Comparison of ENCODE assay signal across 18 cellular contexts in the genomic region with DNA sequence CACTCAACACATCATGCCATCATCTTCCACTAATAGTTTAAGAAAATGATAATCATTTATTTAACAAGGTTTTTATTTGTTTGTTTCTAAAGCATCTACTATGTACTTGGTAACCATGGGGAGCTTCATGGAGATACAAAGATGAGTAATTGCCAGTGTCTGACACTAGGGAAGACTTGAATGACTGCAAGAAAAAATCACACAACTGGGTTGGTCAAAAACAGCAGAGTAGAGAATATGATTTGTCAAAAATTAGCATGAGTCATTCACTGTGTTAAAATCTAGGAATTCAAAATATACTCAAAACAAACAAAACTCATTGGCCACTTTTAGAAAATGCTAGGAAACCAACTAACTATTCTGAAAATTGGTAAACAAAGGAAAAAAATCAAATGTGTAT. TPM values are rescaled to one million over a fixed set of nuclear protein-coding genes. Genes with fewer than 3 reads are reported as not detected.
DNase-seq lines count a peak whose midpoint lies in the region; ATAC-seq and TF ChIP-seq lines count a peak whose summit lies in the region.
"Had no signal": no experiment of that assay in that cellular context is flagged by ENCODE, and none has a peak within 500 bp of the region (broad histone marks: within the 10 kb centered on the region; RNA-seq: fewer than 3 reads in every experiment).

No MANE protein-coding gene starts in this region.

- CTCF ChIA-PET in RWPE1 (lab: Yijun Ruan, JAX), result interaction anchor here (0.6 kb wide), 3 partner anchors 17 to 1531 kb away, joined by 3 to 7 read pairs (median 4); no protein-coding TSS in a partner anchor
- CTCF ChIA-PET in CD8-positive, alpha-beta T cell (lab: Charles Lee), result interaction anchor here (1.2 to 1.4 kb wide), 2 partner anchors 13 to 30 kb away, joined by 3 read pairs; no protein-coding TSS in a partner anchor

- no peak for TF ChIP-seq CTCF in RWPE1 (conservative IDR thresholded peaks at IDR 0.05; ENCODE audit: low read depth)
- no peak for TF ChIP-seq CTCF in CD8-positive, alpha-beta T cell (IDR thresholded peaks at IDR 0.05)
- no peak for TF ChIP-seq CTCF in lower lobe of right lung (IDR thresholded peaks at IDR 0.05)

- no peaks in the 10 kb centered on the region for H3K9me3 Mint-ChIP-seq in CD8-positive, alpha-beta T cell
- H3K9me3 Mint-ChIP-seq: activated B cell treated with CpG ODN at 0.5 μM for 24 hours had no signal

- H3K4me1 ChIP-seq in CD8-positive, alpha-beta T cell (ENCODE audit: insufficient read depth, low read length), result peaks cover 4% of the 10 kb centered on the region
- H3K4me1 ChIP-seq in lower lobe of right lung, result no peaks in the 10 kb centered on the region

- H3K4me3 ChIP-seq in CD8-positive, alpha-beta T cell (ENCODE audit: low read depth, low read length), result no peak overlapping the region
- no peak overlapping the region for H3K4me3 ChIP-seq in lower lobe of right lung
- H3K4me3 ChIP-seq: GM12878, lung, thoracic aorta had no signal

- no peaks in the 10 kb centered on the region for H3K36me3 Mint-ChIP-seq in CD8-positive, alpha-beta T cell
- H3K36me3 Mint-ChIP-seq: CD14-positive monocyte had no signal

- H3K4me3 Mint-ChIP-seq in CD8-positive, alpha-beta T cell, result no peak overlapping the region
- H3K4me3 Mint-ChIP-seq: activated B cell treated with CpG ODN at 0.5 μM for 24 hours, CD14-positive monocyte, neural crest cell had no signal

- no peaks in the 10 kb centered on the region for H3K36me3 ChIP-seq in CD8-positive, alpha-beta T cell (ENCODE audit: insufficient read depth, low read length)
- no peaks in the 10 kb centered on the region for H3K36me3 ChIP-seq in lower lobe of right lung
- H3K36me3 ChIP-seq: thoracic aorta had no signal

- H3K27me3 ChIP-seq in CD8-positive, alpha-beta T cell (ENCODE audit: insufficient read depth, low read length), result peaks cover 14% of the 10 kb centered on the region
- peaks cover 69% of the 10 kb centered on the region for H3K27me3 ChIP-seq in lower lobe of right lung (ENCODE audit: low read depth)

- H3K27ac ChIP-seq in RWPE1, result no peak overlapping the region
- H3K27ac ChIP-seq in CD8-positive, alpha-beta T cell (ENCODE audit: low read depth, low read length), result no peak overlapping the region
- no peak overlapping the region for H3K27ac ChIP-seq in lower lobe of right lung
- H3K27ac ChIP-seq: thoracic aorta had no signal

- no peak overlapping the region for H3K27ac Mint-ChIP-seq in CD8-positive, alpha-beta T cell
- H3K27ac Mint-ChIP-seq: activated B cell treated with CpG ODN at 0.5 μM for 24 hours had no signal

- H3K4me1 Mint-ChIP-seq in CD8-positive, alpha-beta T cell (ENCODE audit: low read depth), result peaks cover 5% of the 10 kb centered on the region

- intact Hi-C loops in CD8-positive, alpha-beta T cell (cut with DNase I, micrococcal nuclease), result no loop called here
- intact Hi-C loops in posterior cingulate gyrus (cut with DNase I), result no loop called here
- intact Hi-C loops in lower lobe of right lung (cut with DNase I), result no loop called here

- peaks cover 46% of the 10 kb centered on the region for H3K27me3 Mint-ChIP-seq in CD8-positive, alpha-beta T cell (ENCODE audit: low read depth)

- H3K9me3 ChIP-seq in CD8-positive, alpha-beta T cell (ENCODE audit: low read length), result no peaks in the 10 kb centered on the region
- no peaks in the 10 kb centered on the region for H3K9me3 ChIP-seq in lower lobe of right lung
- H3K9me3 ChIP-seq: thoracic aorta had no signal

- DNase-seq in ELR (ENCODE audit: low read depth) (peak; percentile 75), RWPE1 (ENCODE audit: low spot score) (peak; percentile 59), non-pigmented ciliary epithelial cell (ENCODE audit: low read depth) (peak; percentile 46), posterior cingulate gyrus (no peak), NCI-H1436 (lab: John Stamatoyannopoulos, UW) (no peak), lower lobe of right lung (no peak)
- no peak for DNase-seq in CD8-positive, alpha-beta T cell
- DNase-seq: activated B cell treated with CpG ODN at 0.5 μM for 24 hours; aorta; stimulated activated CD4-positive, alpha-beta T cell treated with anti-CD3 and anti-CD28 coated beads, Interleukin-2, amount 100 ng/mL, for 48 hours; T-helper 1 cell had no signal

- ATAC-seq in esophagus mucosa, result peak; percentile 67
- ATAC-seq in CD8-positive, alpha-beta T cell, result no peak
- no peak for ATAC-seq in lower lobe of right lung
- ATAC-seq: GM12878, sciatic nerve had no signal

- POLR2A ChIA-PET in RWPE1 (lab: Yijun Ruan, JAX; ENCODE audit: low non-redundant PET), result no interaction called here
- POLR2A ChIA-PET in CD8-positive, alpha-beta T cell (lab: Charles Lee), result no interaction called here

RNA-seq across cellular contexts. Expression of a gene that starts 6.3 kb away (rescaled TPM):
- total RNA-seq in esophagus mucosa, result 39.6 TPM
- not detected for total RNA-seq in CD8-positive, alpha-beta T cell
- total RNA-seq in lower lobe of right lung, result 0.21 TPM
- total RNA-seq: activated B cell treated with CpG ODN at 0.5 μM for 24 hours, GM12878 had no signal

Comparison
In these comparisons a context has a peak if more than half of its experiments do, and no peak if none do; other contexts are left out.
1. DNase-seq: peak in ELR (single experiment), RWPE1 (single experiment) and non-pigmented ciliary epithelial cell (single experiment); none in CD8-positive, alpha-beta T cell (0 of 7), posterior cingulate gyrus (0 of 10), NCI-H1436 (single experiment) and lower lobe of right lung (single experiment).
2. RNA of a gene that starts 6.3 kb away (total RNA-seq): 39.6 TPM in esophagus mucosa (single experiment); 0.21 TPM in lower lobe of right lung (single experiment) and not detected in CD8-positive, alpha-beta T cell; every median in the first group is over 10 times any median in the second.